ENCODE assay signal across 6 cellular contexts in the genomic region with DNA sequence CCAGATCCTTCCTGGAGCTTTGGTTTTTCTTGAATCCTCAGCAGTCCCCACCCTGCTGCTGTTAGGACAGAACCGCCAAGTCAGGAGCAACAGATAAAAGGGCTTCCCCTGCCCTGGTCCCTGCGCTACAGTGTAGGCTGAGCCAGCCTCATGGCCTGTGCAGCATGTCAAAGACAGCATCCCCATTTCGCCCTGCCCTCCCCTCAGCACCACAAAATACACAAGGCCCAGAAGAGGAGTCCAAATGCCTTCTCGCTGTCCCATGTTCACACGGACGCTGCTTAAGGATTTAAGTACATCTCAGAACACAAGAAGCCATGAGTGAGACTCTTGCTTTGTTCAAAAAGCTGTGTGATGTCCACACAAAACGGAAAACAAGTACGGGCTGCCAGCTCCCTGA.
"Had no signal": no experiment of that assay in that cellular context is flagged by ENCODE, and none has a peak within 500 bp of the region (broad histone marks: within the 10 kb centered on the region; RNA-seq: fewer than 3 reads in every experiment).

No MANE protein-coding gene starts in this region.

- H3K4me2 ChIP-seq: GM23338 had no signal

- H3K4me3 ChIP-seq: GM23338, K562 had no signal

- H3K27ac ChIP-seq: HL-60 had no signal

- H3K4me3 Mint-ChIP-seq: GM23338, H9 had no signal

- H2AFZ ChIP-seq: GM23338 had no signal

- ATAC-seq: GM23338, HepG2, K562 had no signal

- H3K9me3 Mint-ChIP-seq: H9 had no signal

- H3K27ac Mint-ChIP-seq: GM23338 had no signal

- DNase-seq: H9, HCEC 1CT had no signal
